In genomic region chr9:81827616-81828296, GRCh38 we compare ENCODE assay signal across 13 cellular contexts.
DNase-seq lines count a peak whose midpoint lies in the region; ATAC-seq and TF ChIP-seq lines count a peak whose summit lies in the region.
"Had no signal": no experiment of that assay in that cellular context is flagged by ENCODE, and none has a peak within 500 bp of the region (broad histone marks: within the 10 kb centered on the region; RNA-seq: fewer than 3 reads in every experiment).

No MANE protein-coding gene starts in this region.

- DNase-seq in Jurkat, Clone E6-1 (ENCODE audit: low read depth, low spot score) = peak; percentile 14
- DNase-seq in stomach (no peak), lower lobe of right lung (no peak)
- no peak for DNase-seq in activated T-helper 1 cell treated with anti-CD3 and anti-CD28 coated beads, Interleukin-12 subunit alpha, Interleukin-12 subunit beta, Interleukin-2, Interleukin-4 antibody, amounts not matched to agents 30 ng/mL and 10 ng/mL and 1 ng/mL, durations not matched to agents 14 hours and 24 hours and 36 hours (ENCODE audit: low spot score)
- DNase-seq: activated CD8-positive, alpha-beta memory T cell treated with anti-CD3 and anti-CD28 coated beads, Interleukin-2, amount 10 ng/mL, durations not matched to agents 7 days and 5 days; amygdala; H9; heart right ventricle; T-helper 2 cell had no signal

- no peaks in the 10 kb centered on the region for H3K36me3 ChIP-seq in stomach
- H3K36me3 ChIP-seq in lower lobe of right lung = no peaks in the 10 kb centered on the region
- H3K36me3 ChIP-seq: heart right ventricle had no signal

- intact Hi-C loops in stomach (cut with DNase I; ENCODE audit: low total_unique reads) (no loop called here), lower lobe of right lung (cut with DNase I) (no loop called here)
- intact Hi-C loops in activated T-helper 1 cell treated with anti-CD3 and anti-CD28 coated beads, Interleukin-12 subunit alpha, Interleukin-12 subunit beta, Interleukin-2, Interleukin-4 antibody, amounts not matched to agents 30 ng/mL and 10 ng/mL and 1 ng/mL, durations not matched to agents 14 hours and 24 hours and 36 hours (cut with micrococcal nuclease) = no loop called here

- H3K27ac ChIP-seq in stomach (no peak overlapping the region), lower lobe of right lung (no peak overlapping the region)
- H3K27ac ChIP-seq: heart right ventricle had no signal

- 79 to 89% (median 81%) methylated on average over 5 of the region's 5 CpGs for WGBS in stomach, 5 donors

- no peak overlapping the region for H3K4me3 Mint-ChIP-seq in activated T-helper 1 cell treated with anti-CD3 and anti-CD28 coated beads, Interleukin-12 subunit alpha, Interleukin-12 subunit beta, Interleukin-2, Interleukin-4 antibody, amounts not matched to agents 30 ng/mL and 10 ng/mL and 1 ng/mL, durations not matched to agents 14 hours and 24 hours and 36 hours
- H3K4me3 Mint-ChIP-seq: activated CD8-positive, alpha-beta memory T cell treated with anti-CD3 and anti-CD28 coated beads, Interleukin-2, amount 10 ng/mL, durations not matched to agents 7 days and 5 days; H9 had no signal

- no peak overlapping the region for H3K27ac Mint-ChIP-seq in activated T-helper 1 cell treated with anti-CD3 and anti-CD28 coated beads, Interleukin-12 subunit alpha, Interleukin-12 subunit beta, Interleukin-2, Interleukin-4 antibody, amounts not matched to agents 30 ng/mL and 10 ng/mL and 1 ng/mL, durations not matched to agents 14 hours and 24 hours and 36 hours
- H3K27ac Mint-ChIP-seq: activated CD8-positive, alpha-beta memory T cell treated with anti-CD3 and anti-CD28 coated beads, Interleukin-2, amount 10 ng/mL, durations not matched to agents 7 days and 5 days; H9 had no signal

- no peaks in the 10 kb centered on the region for H3K9me3 ChIP-seq in stomach
- H3K9me3 ChIP-seq in lower lobe of right lung = no peaks in the 10 kb centered on the region
- H3K9me3 ChIP-seq: heart right ventricle had no signal

- ATAC-seq in GM18499 (IDR thresholded peaks at IDR 0.05; ENCODE audit: insufficient read depth, unreplicated experiment) (peak; percentile 86), GM21367 (IDR thresholded peaks at IDR 0.05; ENCODE audit: unreplicated experiment) (peak; percentile 95), HG03025 (IDR thresholded peaks at IDR 0.05; ENCODE audit: low FRiP score, unreplicated experiment) (peak; percentile 79), SK-N-SH treated with all-trans-retinoic acid at 6 μM for 48 hours (no peak), lower lobe of right lung (no peak)
- ATAC-seq: activated CD8-positive, alpha-beta memory T cell treated with anti-CD3 and anti-CD28 coated beads, Interleukin-2, amount 10 ng/mL, durations not matched to agents 7 days and 5 days had no signal

- no peaks in the 10 kb centered on the region for H3K4me1 Mint-ChIP-seq in activated T-helper 1 cell treated with anti-CD3 and anti-CD28 coated beads, Interleukin-12 subunit alpha, Interleukin-12 subunit beta, Interleukin-2, Interleukin-4 antibody, amounts not matched to agents 30 ng/mL and 10 ng/mL and 1 ng/mL, durations not matched to agents 14 hours and 24 hours and 36 hours (ENCODE audit: low read depth)
- H3K4me1 Mint-ChIP-seq: activated CD8-positive, alpha-beta memory T cell treated with anti-CD3 and anti-CD28 coated beads, Interleukin-2, amount 10 ng/mL, durations not matched to agents 7 days and 5 days had no signal

- no peak for TF ChIP-seq EP300 in stomach (IDR thresholded peaks at IDR 0.05)

- H3K27me3 Mint-ChIP-seq in activated T-helper 1 cell treated with anti-CD3 and anti-CD28 coated beads, Interleukin-12 subunit alpha, Interleukin-12 subunit beta, Interleukin-2, Interleukin-4 antibody, amounts not matched to agents 30 ng/mL and 10 ng/mL and 1 ng/mL, durations not matched to agents 14 hours and 24 hours and 36 hours (ENCODE audit: insufficient read depth) = no peaks in the 10 kb centered on the region
- H3K27me3 Mint-ChIP-seq: activated CD8-positive, alpha-beta memory T cell treated with anti-CD3 and anti-CD28 coated beads, Interleukin-2, amount 10 ng/mL, durations not matched to agents 7 days and 5 days had no signal

- H3K4me1 ChIP-seq in stomach (peaks cover 0 to 2% (median 0%) of the 10 kb centered on the region in 4 donors), lower lobe of right lung (peaks cover 4% of the 10 kb centered on the region)

- H3K36me3 Mint-ChIP-seq in activated T-helper 1 cell treated with anti-CD3 and anti-CD28 coated beads, Interleukin-12 subunit alpha, Interleukin-12 subunit beta, Interleukin-2, Interleukin-4 antibody, amounts not matched to agents 30 ng/mL and 10 ng/mL and 1 ng/mL, durations not matched to agents 14 hours and 24 hours and 36 hours (ENCODE audit: low read depth) = no peaks in the 10 kb centered on the region
- H3K36me3 Mint-ChIP-seq: activated CD8-positive, alpha-beta memory T cell treated with anti-CD3 and anti-CD28 coated beads, Interleukin-2, amount 10 ng/mL, durations not matched to agents 7 days and 5 days had no signal

- TF ChIP-seq POLR2A in stomach (IDR thresholded peaks at IDR 0.05) = no peak

- H3K27me3 ChIP-seq in stomach (no peaks in the 10 kb centered on the region), lower lobe of right lung (ENCODE audit: low read depth) (no peaks in the 10 kb centered on the region)

- no peaks in the 10 kb centered on the region for H3K9me3 Mint-ChIP-seq in activated T-helper 1 cell treated with anti-CD3 and anti-CD28 coated beads, Interleukin-12 subunit alpha, Interleukin-12 subunit beta, Interleukin-2, Interleukin-4 antibody, amounts not matched to agents 30 ng/mL and 10 ng/mL and 1 ng/mL, durations not matched to agents 14 hours and 24 hours and 36 hours
- H3K9me3 Mint-ChIP-seq: H9 had no signal

- no peak for TF ChIP-seq CTCF in stomach (IDR thresholded peaks at IDR 0.05)
- no peak for TF ChIP-seq CTCF in lower lobe of right lung (IDR thresholded peaks at IDR 0.05)

- no peak overlapping the region for H3K4me3 ChIP-seq in Jurkat, Clone E6-1 (ENCODE audit: low read length)
- H3K4me3 ChIP-seq in stomach = no peak overlapping the region
- no peak overlapping the region for H3K4me3 ChIP-seq in lower lobe of right lung
- H3K4me3 ChIP-seq: heart right ventricle had no signal

TF ChIP-seq in SK-N-SH treated with all-trans-retinoic acid at 6 μM for 48 hours, 23 proteins besides CTCF, POLR2A, EP300 and RAD21:
- TF ChIP-seq PPARA (CRISPR knock-in tag; IDR thresholded peaks at IDR 0.05; ENCODE audit: borderline replicate concordance) (no peak), PATZ1 (CRISPR knock-in tag; IDR thresholded peaks at IDR 0.05; ENCODE audit: borderline replicate concordance) (no peak), CSRNP3 (CRISPR knock-in tag; IDR thresholded peaks at IDR 0.05) (no peak), ISL1 (CRISPR knock-in tag; IDR thresholded peaks at IDR 0.05) (no peak), TSHZ2 (CRISPR knock-in tag; IDR thresholded peaks at IDR 0.05) (no peak)

Comparison
In these comparisons a context has a peak if more than half of its experiments do, and no peak if none do; other contexts are left out.
1. ATAC-seq: peak in GM18499 (single experiment), GM21367 (single experiment) and HG03025 (single experiment); none in SK-N-SH treated with all-trans-retinoic acid at 6 μM for 48 hours (single experiment) and lower lobe of right lung (0 of 2).